ENCODE assay signal across 34 cellular contexts in the genomic region with DNA sequence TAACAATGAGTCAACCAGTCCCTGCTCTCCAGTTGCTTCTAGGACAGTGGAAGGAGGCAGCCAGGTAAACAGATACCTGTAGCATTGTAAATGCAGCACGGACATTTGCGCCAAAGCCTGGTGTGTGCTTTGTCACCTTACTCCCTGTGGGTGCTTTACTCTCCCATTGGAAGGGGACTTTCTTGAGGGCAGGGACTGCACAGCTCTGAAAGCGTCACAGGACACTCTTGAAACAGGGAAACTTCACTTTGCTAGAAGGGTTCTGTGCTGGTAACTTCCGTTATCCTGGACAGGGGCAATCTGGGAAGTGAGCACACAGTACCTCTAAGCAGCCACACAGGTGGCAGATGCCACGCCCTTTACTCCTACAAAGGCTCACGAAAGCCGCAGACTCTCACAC.
"Had no signal": no experiment of that assay in that cellular context is flagged by ENCODE, and none has a peak within 500 bp of the region (broad histone marks: within the 10 kb centered on the region; RNA-seq: fewer than 3 reads in every experiment).

No MANE protein-coding gene starts in this region.

- H3K9me3 Mint-ChIP-seq: activated B cell treated with CpG ODN at 0.5 μM for 24 hours; activated CD4-positive, alpha-beta memory T cell treated with anti-CD3 and anti-CD28 coated beads, Interleukin-2, amount 10 ng/mL, durations not matched to agents 7 days and 5 days; activated naive CD4-positive, alpha-beta T cell treated with anti-CD3 and anti-CD28 coated beads, Interleukin-2, amount 10 ng/mL, durations not matched to agents 7 days and 5 days; activated naive CD8-positive, alpha-beta T cell treated with anti-CD3 and anti-CD28 coated beads, Interleukin-2, amount 50 U/mL, for 24 hours had no signal

- FAIRE-seq: bronchial epithelial cell, RCC 7860 had no signal

- H3K4me1 Mint-ChIP-seq: activated B cell treated with CpG ODN at 0.5 μM for 24 hours; activated naive CD4-positive, alpha-beta T cell treated with anti-CD3 and anti-CD28 coated beads, Interleukin-2, amount 10 ng/mL, durations not matched to agents 7 days and 5 days; activated naive CD8-positive, alpha-beta T cell treated with anti-CD3 and anti-CD28 coated beads, Interleukin-2, amount 50 U/mL, for 24 hours had no signal

- H3K4me3 ChIP-seq: PC-9 had no signal

- DNase-seq: activated B cell treated with CpG ODN at 0.5 μM for 24 hours; activated CD4-positive, alpha-beta memory T cell treated with anti-CD3 and anti-CD28 coated beads, Interleukin-2, amount 10 ng/mL, durations not matched to agents 7 days and 5 days; activated CD4-positive, alpha-beta T cell treated with anti-CD3 and anti-CD28 coated beads for 48 hours; activated CD4-positive, CD25-positive, alpha-beta regulatory T cell treated with anti-CD3 and anti-CD28 coated beads, Interleukin-2, amount 50 U/mL, for 72 hours; activated CD8-positive, alpha-beta memory T cell treated with anti-CD3 and anti-CD28 coated beads for 24 hours; activated CD8-positive, alpha-beta memory T cell treated with anti-CD3 and anti-CD28 coated beads, Interleukin-2, amount 10 ng/mL, durations not matched to agents 7 days and 5 days; activated CD8-positive, alpha-beta memory T cell treated with anti-CD3 and anti-CD28 coated beads, Interleukin-2, amount 50 U/mL, for 48 hours; activated effector memory CD4-positive, alpha-beta T cell treated with Interleukin-2 at 50 U/mL for 16 hours; activated naive CD4-positive, alpha-beta T cell treated with anti-CD3 and anti-CD28 coated beads, Interleukin-2, amount 10 ng/mL, durations not matched to agents 7 days and 5 days; activated naive CD8-positive, alpha-beta T cell treated with anti-CD3 and anti-CD28 coated beads, Interleukin-2, amount 50 U/mL, for 24 hours; activated T-cell treated with anti-CD3 and anti-CD28 coated beads, Interleukin-2, amount 50 U/mL, for 48 hours; anterior cingulate cortex; caudate nucleus; Karpas-422; KBM-7; NCI-H1105; NCI-H1417 treated with DMSO at 0.1 percent for 48 hours; NCI-H187 treated with DMSO at 0.1 percent for 48 hours; NCI-H2081; NCI-H2171; NCI-H510A; NCI-H526; NK-92 treated with Interleukin-12 subunit alpha and Interleukin-12 subunit beta, amount 100 ng/mL, for 24 hours; PC-9; Right ventricle myocardium superior; SW 1271; T-helper 1 cell; T-helper 2 cell; T-helper 9 cell had no signal

- H3K27ac ChIP-seq: PC-9, VCaP had no signal

- H2AFZ ChIP-seq: PC-9 had no signal

- H3K27me3 Mint-ChIP-seq: activated CD4-positive, alpha-beta memory T cell treated with anti-CD3 and anti-CD28 coated beads, Interleukin-2, amount 10 ng/mL, durations not matched to agents 7 days and 5 days; activated CD8-positive, alpha-beta memory T cell treated with anti-CD3 and anti-CD28 coated beads, Interleukin-2, amount 10 ng/mL, durations not matched to agents 7 days and 5 days; activated naive CD8-positive, alpha-beta T cell had no signal

- H3K27ac Mint-ChIP-seq: activated B cell treated with CpG ODN at 0.5 μM for 24 hours; activated CD4-positive, alpha-beta memory T cell treated with anti-CD3 and anti-CD28 coated beads, Interleukin-2, amount 10 ng/mL, durations not matched to agents 7 days and 5 days; activated CD8-positive, alpha-beta memory T cell treated with anti-CD3 and anti-CD28 coated beads, Interleukin-2, amount 10 ng/mL, durations not matched to agents 7 days and 5 days; activated naive CD4-positive, alpha-beta T cell treated with anti-CD3 and anti-CD28 coated beads, Interleukin-2, amount 10 ng/mL, durations not matched to agents 7 days and 5 days; activated naive CD8-positive, alpha-beta T cell; activated naive CD8-positive, alpha-beta T cell treated with anti-CD3 and anti-CD28 coated beads, Interleukin-2, amount 50 U/mL, for 24 hours had no signal

- H3K4me3 Mint-ChIP-seq: activated B cell treated with CpG ODN at 0.5 μM for 24 hours; activated CD4-positive, alpha-beta memory T cell treated with anti-CD3 and anti-CD28 coated beads, Interleukin-2, amount 10 ng/mL, durations not matched to agents 7 days and 5 days; activated CD8-positive, alpha-beta memory T cell treated with anti-CD3 and anti-CD28 coated beads, Interleukin-2, amount 10 ng/mL, durations not matched to agents 7 days and 5 days; activated naive CD4-positive, alpha-beta T cell treated with anti-CD3 and anti-CD28 coated beads, Interleukin-2, amount 10 ng/mL, durations not matched to agents 7 days and 5 days; activated naive CD8-positive, alpha-beta T cell; activated naive CD8-positive, alpha-beta T cell treated with anti-CD3 and anti-CD28 coated beads, Interleukin-2, amount 50 U/mL, for 24 hours; brain had no signal

- ATAC-seq: activated CD8-positive, alpha-beta memory T cell treated with anti-CD3 and anti-CD28 coated beads, Interleukin-2, amount 10 ng/mL, durations not matched to agents 7 days and 5 days; activated naive CD8-positive, alpha-beta T cell treated with anti-CD3 and anti-CD28 coated beads, Interleukin-2, amount 50 U/mL, for 24 hours had no signal

- H3K4me2 ChIP-seq: PC-9 had no signal

- H3K36me3 Mint-ChIP-seq: activated CD8-positive, alpha-beta memory T cell treated with anti-CD3 and anti-CD28 coated beads, Interleukin-2, amount 10 ng/mL, durations not matched to agents 7 days and 5 days; activated naive CD4-positive, alpha-beta T cell treated with anti-CD3 and anti-CD28 coated beads, Interleukin-2, amount 10 ng/mL, durations not matched to agents 7 days and 5 days; activated naive CD8-positive, alpha-beta T cell; brain had no signal
